ENCODE assay signal across 8 cellular contexts in the genomic region with DNA sequence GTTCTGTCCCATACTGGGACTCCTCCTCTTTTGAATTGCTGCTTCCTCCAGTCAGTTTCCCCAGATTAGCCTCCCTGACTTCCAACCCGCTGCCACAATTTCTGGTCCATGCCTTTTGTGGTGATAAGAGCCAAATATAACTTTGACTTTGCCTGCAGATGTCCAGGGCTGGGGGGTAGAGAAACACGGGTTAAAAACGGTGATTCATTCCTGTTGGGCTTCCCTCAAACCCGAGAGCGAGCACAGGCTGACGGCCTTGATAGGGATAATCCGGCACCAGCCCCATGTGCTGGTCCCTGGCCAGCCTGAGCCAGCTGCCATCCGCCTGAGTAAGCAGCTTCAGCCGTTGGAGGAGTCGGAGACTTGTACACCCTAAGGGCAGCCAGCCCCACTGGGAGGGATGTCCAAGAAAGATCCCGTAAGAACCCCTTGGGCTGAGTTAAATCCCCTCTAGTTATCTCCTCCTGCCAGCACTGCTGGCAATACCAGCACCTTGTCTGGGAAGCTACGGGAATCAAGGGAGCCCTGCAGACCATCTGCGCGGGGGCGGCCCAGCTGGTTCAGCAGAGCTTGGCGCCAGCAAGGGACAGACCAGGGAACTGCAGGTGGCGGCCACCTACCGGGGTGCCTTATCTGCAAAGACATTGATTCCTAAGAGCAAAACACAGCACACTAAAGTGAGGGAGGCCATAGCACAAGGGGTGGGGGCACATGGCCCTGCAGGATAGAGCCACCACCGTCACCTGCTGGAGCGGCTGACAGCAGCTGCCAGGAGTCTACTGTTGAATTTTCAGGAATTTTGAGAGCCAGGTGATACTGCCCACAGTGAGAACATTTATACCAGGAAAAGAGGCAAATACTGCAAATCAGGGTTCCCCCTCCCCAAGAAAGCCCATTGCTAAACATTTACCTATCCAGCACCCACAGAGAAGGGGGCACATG. TPM values are rescaled to one million over a fixed set of nuclear protein-coding genes. Genes with fewer than 3 reads are reported as not detected.
DNase-seq lines count a peak whose midpoint lies in the region; ATAC-seq and TF ChIP-seq lines count a peak whose summit lies in the region.

No MANE protein-coding gene starts in this region.

- H3K27ac Mint-ChIP-seq in natural killer cell, result peak overlapping the region; percentile 38 to 74
- H3K27ac Mint-ChIP-seq in natural killer cell treated with Interleukin-12 subunit alpha and Interleukin-12 subunit beta and Interleukin-15 and Interleukin-18, amount 100 ng/mL, for 72 hours, result peak overlapping the region in 1 of 2 donors; percentile 89

- peak overlapping the region; percentile 13 for H3K4me3 ChIP-seq in retinal pigment epithelial cell (ENCODE audit: low read length)

- peak overlapping the region; percentile 3 for H3K4me3 Mint-ChIP-seq in natural killer cell
- H3K4me3 Mint-ChIP-seq in natural killer cell treated with Interleukin-12 subunit alpha and Interleukin-12 subunit beta and Interleukin-15 and Interleukin-18, amount 100 ng/mL, for 72 hours, result no peak overlapping the region

- peak overlapping the region; percentile 74 for H3K27ac ChIP-seq in angular gyrus (ENCODE audit: low read depth, low read length)

- intact Hi-C loops in natural killer cell (cut with micrococcal nuclease), result no loop called here

- H3K9me3 Mint-ChIP-seq in natural killer cell, result no peaks in the 10 kb centered on the region
- no peaks in the 10 kb centered on the region for H3K9me3 Mint-ChIP-seq in natural killer cell treated with Interleukin-12 subunit alpha and Interleukin-12 subunit beta and Interleukin-15 and Interleukin-18, amount 100 ng/mL, for 72 hours

- DNase-seq in natural killer cell (no peak), NCI-H2196 (lab: John Stamatoyannopoulos, UW; ENCODE audit: unreplicated experiment) (peak; percentile 76), hepatic stellate cell (ENCODE audit: low spot score) (peak; percentile 96), retinal pigment epithelial cell (ENCODE audit: low read depth) (peak; percentile 97)
- DNase-seq in natural killer cell treated with Interleukin-12 subunit alpha and Interleukin-12 subunit beta and Interleukin-15 and Interleukin-18, amount 100 ng/mL, for 72 hours (ENCODE audit: low spot score), result no peak
- no peak for DNase-seq in activated CD4-positive, CD25-positive, alpha-beta regulatory T cell treated with anti-CD3 and anti-CD28 coated beads, Interleukin-2, amount 50 U/mL, for 72 hours

- H3K27me3 Mint-ChIP-seq in natural killer cell (ENCODE audit: low read depth in 2 of 2), result peaks cover 6 to 15% of the 10 kb centered on the region in 2 donors
- H3K27me3 Mint-ChIP-seq in natural killer cell treated with Interleukin-12 subunit alpha and Interleukin-12 subunit beta and Interleukin-15 and Interleukin-18, amount 100 ng/mL, for 72 hours, result peaks cover 6 to 8% of the 10 kb centered on the region in 2 donors

- H3K36me3 Mint-ChIP-seq in natural killer cell, result no peaks in the 10 kb centered on the region
- H3K36me3 Mint-ChIP-seq in natural killer cell treated with Interleukin-12 subunit alpha and Interleukin-12 subunit beta and Interleukin-15 and Interleukin-18, amount 100 ng/mL, for 72 hours, result no peaks in the 10 kb centered on the region

- TF ChIP-seq CTCF in natural killer cell (IDR thresholded peaks at IDR 0.05), result no peak
- peak; percentile 59 for TF ChIP-seq CTCF in retinal pigment epithelial cell (conservative IDR thresholded peaks at IDR 0.05; ENCODE audit: low read depth, low read length)

- ATAC-seq in natural killer cell, result no peak
- no peak for ATAC-seq in natural killer cell treated with Interleukin-12 subunit alpha and Interleukin-12 subunit beta and Interleukin-15 and Interleukin-18, amount 100 ng/mL, for 72 hours
- ATAC-seq in GM18867 (IDR thresholded peaks at IDR 0.05; ENCODE audit: unreplicated experiment), result no peak

- peaks cover 26 to 51% of the 10 kb centered on the region in 2 donors for H3K4me1 Mint-ChIP-seq in natural killer cell
- H3K4me1 Mint-ChIP-seq in natural killer cell treated with Interleukin-12 subunit alpha and Interleukin-12 subunit beta and Interleukin-15 and Interleukin-18, amount 100 ng/mL, for 72 hours (ENCODE audit: low read depth in 2 of 2), result peaks cover 15 to 24% of the 10 kb centered on the region in 2 donors

RNA-seq across cellular contexts. Expression of a gene that starts 18.1 kb away (rescaled TPM):
- under 1 TPM; 0.05 to 0.09 (median 0.07) TPM for total RNA-seq in natural killer cell
- total RNA-seq in natural killer cell treated with Interleukin-12 subunit alpha and Interleukin-12 subunit beta and Interleukin-15 and Interleukin-18, amount 100 ng/mL, for 72 hours, result not detected

RNA-seq across cellular contexts. Expression of a gene that starts 46.8 kb away (rescaled TPM):
- 1 to 10 TPM; 2.5 to 5.6 (median 5.1) TPM for total RNA-seq in natural killer cell
- 1 to 10 TPM; 2.6 to 3.3 TPM for total RNA-seq in natural killer cell treated with Interleukin-12 subunit alpha and Interleukin-12 subunit beta and Interleukin-15 and Interleukin-18, amount 100 ng/mL, for 72 hours

RNA-seq across cellular contexts. Expression of a gene that starts 54.5 kb away (rescaled TPM):
- total RNA-seq in natural killer cell, result 10 to 100 TPM; 22.9 to 37.1 (median 35.8) TPM
- 100 to 1,000 TPM in 1 of 2 donors, 10 to 100 TPM in 1; 76.2 to 111 TPM for total RNA-seq in natural killer cell treated with Interleukin-12 subunit alpha and Interleukin-12 subunit beta and Interleukin-15 and Interleukin-18, amount 100 ng/mL, for 72 hours

Comparison
In these comparisons a context has a peak if more than half of its experiments do, and no peak if none do; other contexts are left out.
1. DNase-seq: peak in NCI-H2196 (single experiment), hepatic stellate cell (single experiment) and retinal pigment epithelial cell (single experiment); none in natural killer cell (single experiment), natural killer cell treated with Interleukin-12 subunit alpha and Interleukin-12 subunit beta and Interleukin-15 and Interleukin-18, amount 100 ng/mL, for 72 hours (single experiment) and activated CD4-positive, CD25-positive, alpha-beta regulatory T cell treated with anti-CD3 and anti-CD28 coated beads, Interleukin-2, amount 50 U/mL, for 72 hours (single experiment).